7 cellular contexts compared by ENCODE assay signal in the genomic region with DNA sequence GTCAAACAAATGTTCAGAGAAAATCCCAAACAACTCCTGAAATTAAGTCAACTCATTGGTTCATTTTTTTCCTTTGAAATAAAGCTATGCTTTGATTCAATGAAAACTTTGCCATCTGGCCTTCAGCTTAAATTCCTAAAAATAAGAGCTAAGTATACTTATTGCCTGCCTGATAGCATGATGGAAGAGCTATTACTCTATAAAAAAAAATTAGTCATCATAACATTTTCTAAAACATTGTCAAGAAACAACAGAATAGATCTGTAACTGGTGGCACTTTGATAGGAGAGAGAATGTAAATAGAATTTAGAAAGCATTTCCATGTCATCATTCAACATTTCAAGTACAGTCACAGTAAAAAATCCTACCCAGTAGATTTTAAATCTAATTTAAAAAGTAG.
"Had no signal": no experiment of that assay in that cellular context is flagged by ENCODE, and none has a peak within 500 bp of the region (broad histone marks: within the 10 kb centered on the region; RNA-seq: fewer than 3 reads in every experiment).

No MANE protein-coding gene starts in this region.

- H3K4me3 ChIP-seq: GM23338 had no signal

- ATAC-seq: GM23338, HCT116, HepG2 had no signal

- H3K27ac ChIP-seq: HL-60 had no signal

- H3K27ac Mint-ChIP-seq: GM23338, H9, HFFc6, IgD-negative memory B cell had no signal

- H3K4me3 Mint-ChIP-seq: GM23338, H9, HFFc6, IgD-negative memory B cell had no signal

- H3K9me3 Mint-ChIP-seq: GM23338, H9, HFFc6, IgD-negative memory B cell had no signal

- H3K4me1 Mint-ChIP-seq: IgD-negative memory B cell had no signal

- H3K36me3 Mint-ChIP-seq: IgD-negative memory B cell had no signal

- DNase-seq: H9, HFFc6 had no signal
